ENCODE assay signal across 25 cellular contexts in the genomic region with DNA sequence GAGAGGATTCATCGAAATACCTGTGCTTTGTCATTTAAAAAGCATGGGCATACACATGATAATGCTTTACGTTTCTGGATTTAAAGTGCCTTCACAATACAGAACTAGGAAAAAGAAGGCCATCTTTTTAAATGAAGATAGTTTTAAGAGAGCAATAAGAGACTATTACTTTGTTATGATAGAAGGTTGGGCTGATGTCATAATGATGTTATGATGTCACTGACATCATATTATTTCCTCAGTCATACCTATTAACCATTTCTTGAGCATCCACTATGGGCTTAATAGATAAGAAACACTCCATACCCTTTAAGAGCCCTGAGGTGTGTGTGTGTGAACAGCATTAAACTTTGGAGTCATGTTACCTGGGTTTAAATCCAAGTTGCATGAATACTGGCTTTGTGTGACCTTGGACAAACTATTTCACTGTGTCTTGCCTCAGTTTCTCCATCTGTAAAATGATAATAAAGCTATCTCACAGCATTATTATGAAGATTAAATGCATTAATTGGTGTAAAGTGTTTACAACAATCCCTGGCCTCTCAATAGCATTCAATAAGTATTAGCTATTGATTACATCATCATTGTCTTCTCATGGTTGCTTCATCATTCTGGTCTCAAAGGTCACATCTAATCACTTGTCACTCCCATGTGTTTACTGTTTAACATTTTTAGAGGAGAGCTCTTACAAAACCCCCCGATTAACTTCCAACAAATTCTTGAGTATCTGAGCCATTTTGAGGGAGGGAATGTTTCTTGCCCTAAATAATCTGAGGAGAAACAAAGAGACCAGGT.
"Had no signal": no experiment of that assay in that cellular context is flagged by ENCODE, and none has a peak within 500 bp of the region (broad histone marks: within the 10 kb centered on the region; RNA-seq: fewer than 3 reads in every experiment).

No MANE protein-coding gene starts in this region.

- H3K4me3 ChIP-seq: coronary artery, dorsolateral prefrontal cortex, esophagus muscularis mucosa, gastroesophageal sphincter, heart left ventricle, hepatocyte, left lung, lower lobe of right lung, mucosa of descending colon had no signal

- H3K4me2 ChIP-seq: hepatocyte had no signal

- H3K79me2 ChIP-seq: hepatocyte had no signal

- H3K4me1 Mint-ChIP-seq: immature natural killer cell, mesothelial cell of epicardium, naive B cell had no signal

- H3K4me3 Mint-ChIP-seq: immature natural killer cell, mesothelial cell of epicardium had no signal

- ATAC-seq: foreskin keratinocyte, gastroesophageal sphincter, heart left ventricle, left cardiac atrium, left lung, left ventricle myocardium superior, lower lobe of right lung, mucosa of descending colon had no signal

- H3K4me1 ChIP-seq: esophagus muscularis mucosa, foreskin keratinocyte, gastroesophageal sphincter, heart left ventricle, left lung, lower lobe of right lung had no signal

- H3K27me3 ChIP-seq: dorsolateral prefrontal cortex, esophagus muscularis mucosa, foreskin keratinocyte, gastroesophageal sphincter, heart left ventricle, hepatocyte, left lung had no signal

- DNase-seq: dermis blood vessel endothelial cell; dorsolateral prefrontal cortex; effector CD4-positive, alpha-beta T cell; effector memory CD4-positive, alpha-beta T cell; foreskin keratinocyte; heart left ventricle; hypothalamus; immature natural killer cell; islet precursor cell; kidney; left cardiac atrium; left lung; left ventricle myocardium superior; lower lobe of right lung; mesenchymal stem cell; mucosa of descending colon; naive B cell had no signal

- H3K27ac Mint-ChIP-seq: immature natural killer cell, mesothelial cell of epicardium had no signal

- H3K27me3 Mint-ChIP-seq: naive B cell had no signal

- H3K27ac ChIP-seq: coronary artery, dorsolateral prefrontal cortex, esophagus muscularis mucosa, foreskin keratinocyte, gastroesophageal sphincter, heart left ventricle, hepatocyte, left lung, lower lobe of right lung had no signal

- FAIRE-seq: colon, endothelial cell of umbilical vein, frontal cortex, kidney had no signal

- H2AFZ ChIP-seq: hepatocyte had no signal
